ENCODE assay signal across 10 cellular contexts in the genomic region with DNA sequence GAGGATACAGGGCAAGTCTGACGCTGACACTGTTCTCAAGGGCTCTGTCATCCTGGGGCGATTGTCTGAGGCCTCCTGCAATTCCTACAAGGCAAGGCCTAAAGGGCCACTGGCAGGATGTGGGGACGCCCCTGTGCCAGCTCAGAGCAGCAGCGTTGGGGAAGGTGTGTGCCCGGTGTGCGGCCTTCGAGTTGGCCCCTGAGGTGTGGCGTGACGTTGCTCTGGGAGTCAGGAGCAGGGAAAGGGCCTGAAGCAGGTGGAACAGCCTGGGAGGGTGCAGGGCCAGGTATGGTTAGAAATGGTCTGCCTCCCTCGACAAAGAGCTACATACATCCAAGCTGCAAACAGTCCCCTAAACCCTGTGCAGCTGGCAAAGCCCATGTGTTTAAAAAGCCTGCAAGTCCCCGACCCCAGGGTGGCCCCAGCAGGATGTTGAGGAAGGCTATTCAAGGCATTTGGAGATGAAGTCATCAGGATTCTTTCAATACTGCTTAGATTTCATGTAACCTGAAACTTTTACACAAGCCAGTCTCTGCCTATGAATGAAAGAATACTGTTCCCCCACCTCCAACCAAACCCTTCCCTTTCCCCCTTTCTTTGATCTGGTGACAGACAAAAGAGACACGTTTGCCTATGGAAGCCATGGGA.
A peak's percentile ranks its signal among the peaks of the same experiment; 100 is the strongest.
DNase-seq lines count a peak whose midpoint lies in the region; ATAC-seq and TF ChIP-seq lines count a peak whose summit lies in the region.
"Had no signal": no experiment of that assay in that cellular context is flagged by ENCODE, and none has a peak within 500 bp of the region (broad histone marks: within the 10 kb centered on the region; RNA-seq: fewer than 3 reads in every experiment).

No MANE protein-coding gene starts in this region.

- H3K4me3 ChIP-seq in cardiac fibroblast (replicated peaks in 1 of 2; ENCODE audit: low read depth in 2 of 2, low read length in 2 of 2), result no peak overlapping the region

- peaks cover 31% of the 10 kb centered on the region for H3K4me1 Mint-ChIP-seq in neural crest cell

- peak overlapping the region; percentile 48 for H3K27ac Mint-ChIP-seq in neural crest cell (ENCODE audit: unreplicated experiment)

- intact Hi-C loops in cardiac septum (cut with DNase I), result no loop called here

- H3K4me3 Mint-ChIP-seq in neural crest cell, result no peak overlapping the region

- H3K27me3 Mint-ChIP-seq in neural crest cell (ENCODE audit: low read depth), result no peaks in the 10 kb centered on the region
- H3K27me3 Mint-ChIP-seq: naive thymus-derived CD8-positive, alpha-beta T cell had no signal

- peaks cover 6% of the 10 kb centered on the region for H3K9me3 Mint-ChIP-seq in neural crest cell
- H3K9me3 Mint-ChIP-seq: naive thymus-derived CD8-positive, alpha-beta T cell had no signal

- no peaks in the 10 kb centered on the region for H3K36me3 Mint-ChIP-seq in neural crest cell (ENCODE audit: low read depth)
- H3K36me3 Mint-ChIP-seq: naive thymus-derived CD8-positive, alpha-beta T cell had no signal

- TF ChIP-seq CTCF in cardiac fibroblast (IDR thresholded peaks at IDR 0.05; ENCODE audit: low read depth, low read length) (no peak), neural crest cell (conservative IDR thresholded peaks at IDR 0.05) (no peak)

- ATAC-seq in HG02885 (IDR thresholded peaks at IDR 0.05; ENCODE audit: poor library complexity, unreplicated experiment) (no peak), GM18867 (IDR thresholded peaks at IDR 0.05; ENCODE audit: unreplicated experiment) (no peak)

- DNase-seq in EH (ENCODE audit: low read depth), result peak; percentile 88
- peak; percentile 78 for DNase-seq in M059J (ENCODE audit: low read depth)
- DNase-seq in cardiac fibroblast (ENCODE audit: low read depth in 2 of 2), result peak; percentile 71
- no peak for DNase-seq in neural crest cell (ENCODE audit: low read depth, low spot score)
- no peak for DNase-seq in cardiac septum (ENCODE audit: low spot score)
- no peak for DNase-seq in effector CD8-positive, alpha-beta T cell (lab: John Stamatoyannopoulos, UW)
- DNase-seq: NCI-H446 treated with DMSO at 0.1 percent for 48 hours had no signal

Comparison
In these comparisons a context has a peak if more than half of its experiments do, and no peak if none do; other contexts are left out.
1. DNase-seq: peak in EH (single experiment), M059J (single experiment) and cardiac fibroblast (2 of 2); none in neural crest cell (single experiment), cardiac septum (single experiment) and effector CD8-positive, alpha-beta T cell (single experiment).